1 cellular context compared by ENCODE assay signal in the genomic region with DNA sequence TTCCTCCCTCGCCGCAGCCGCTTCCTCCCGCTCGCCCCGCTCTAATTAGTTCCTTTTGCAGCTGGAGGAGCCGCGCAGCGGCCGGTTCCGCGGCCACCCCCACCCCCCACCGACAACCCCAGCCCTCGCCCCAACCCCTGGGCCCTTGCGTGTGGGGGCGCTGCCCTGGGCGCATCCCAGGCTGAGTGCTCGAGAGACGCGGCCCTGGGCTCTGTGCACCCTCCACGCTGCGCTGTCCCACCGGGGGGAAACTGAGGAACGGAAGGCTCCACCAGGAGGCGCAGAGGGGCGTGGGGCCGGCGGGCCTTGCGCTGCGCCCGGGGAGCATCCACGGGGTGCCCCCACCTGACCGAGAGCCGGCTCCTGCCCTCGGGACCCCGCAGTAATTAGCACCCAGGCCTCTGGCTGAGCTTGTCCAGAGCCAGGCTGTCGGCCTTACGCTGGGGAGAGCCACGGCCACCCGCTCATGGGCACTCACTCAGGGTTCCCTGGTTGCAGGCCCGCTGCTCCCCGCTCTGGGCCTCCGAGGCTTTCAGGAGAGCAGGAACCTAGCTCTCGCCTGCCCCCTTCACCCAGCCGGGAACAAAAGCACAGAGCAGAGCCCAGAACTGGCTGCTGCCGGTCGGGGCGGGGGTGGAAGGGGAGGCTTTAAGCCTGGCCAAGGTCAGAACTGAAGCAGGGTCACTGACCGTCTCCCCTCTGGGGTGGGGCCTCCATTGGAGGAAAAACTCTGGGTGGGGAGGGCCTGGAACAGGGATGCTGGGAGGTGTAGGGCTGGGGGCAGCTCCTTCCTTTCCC.
TF ChIP-seq lines count a peak whose summit lies in the region.

No MANE protein-coding gene starts in this region.

TF ChIP-seq in HepG2, 621 proteins besides CTCF, POLR2A, EP300 and RAD21 (continued from another document and continues in another):
- TF ChIP-seq ZBTB14 (CRISPR knock-in tag; IDR thresholded peaks at IDR 0.05), result no peak; the same call in 1 of the 2 replicates
- TF ChIP-seq TBL1XR1 (IDR thresholded peaks at IDR 0.05; ENCODE audit: borderline replicate concordance, low read length, partially characterized antibody), result no peak
- no peak for TF ChIP-seq AGO1 (IDR thresholded peaks at IDR 0.05; ENCODE audit: low read depth, low read length, poor library complexity, severe bottlenecking)
- TF ChIP-seq KAT8 (CRISPR knock-in tag; IDR thresholded peaks at IDR 0.05), result peak; percentile 78
- TF ChIP-seq ZNF501 (CRISPR knock-in tag; IDR thresholded peaks at IDR 0.05), result peak; percentile 74
- peak; percentile 45; the same call in 1 of the 2 replicates for TF ChIP-seq ZNF556 (CRISPR knock-in tag; IDR thresholded peaks at IDR 0.05; ENCODE audit: borderline replicate concordance)
- TF ChIP-seq HMGA1 (CRISPR knock-in tag; conservative IDR thresholded peaks at IDR 0.05), result no peak
- TF ChIP-seq SNRNP70 (IDR thresholded peaks at IDR 0.05; ENCODE audit: low read depth, low read length), result no peak
- no peak for TF ChIP-seq SSRP1 (CRISPR knock-in tag; IDR thresholded peaks at IDR 0.05)
- peak; percentile 77; the same call in 1 of the 2 replicates for TF ChIP-seq TP53 (CRISPR knock-in tag; conservative IDR thresholded peaks at IDR 0.05)
- TF ChIP-seq IRF9 (CRISPR knock-in tag; IDR thresholded peaks at IDR 0.05; ENCODE audit: borderline replicate concordance), result no peak; the same call in 1 of the 2 replicates
- TF ChIP-seq, protein P1, sequence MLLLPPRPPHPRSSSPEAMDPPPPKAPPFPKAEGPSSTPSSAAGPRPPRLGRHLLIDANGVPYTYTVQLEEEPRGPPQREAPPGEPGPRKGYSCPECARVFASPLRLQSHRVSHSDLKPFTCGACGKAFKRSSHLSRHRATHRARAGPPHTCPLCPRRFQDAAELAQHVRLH (CRISPR knock-in tag; IDR thresholded peaks at IDR 0.05; ENCODE audit: borderline replicate concordance, low read depth), result peak; percentile 89
- TF ChIP-seq ISL2 (CRISPR knock-in tag; IDR thresholded peaks at IDR 0.05), result peak; percentile 39; the same call in 1 of the 2 replicates
- TF ChIP-seq ZNF777 (CRISPR knock-in tag; IDR thresholded peaks at IDR 0.05), result peak; percentile 40; the same call in 1 of the 2 replicates
- no peak for TF ChIP-seq SOX6 (IDR thresholded peaks at IDR 0.05)
- TF ChIP-seq SOX6 (CRISPR knock-in tag; IDR thresholded peaks at IDR 0.05), result peak; percentile 84
- TF ChIP-seq, protein P2, sequence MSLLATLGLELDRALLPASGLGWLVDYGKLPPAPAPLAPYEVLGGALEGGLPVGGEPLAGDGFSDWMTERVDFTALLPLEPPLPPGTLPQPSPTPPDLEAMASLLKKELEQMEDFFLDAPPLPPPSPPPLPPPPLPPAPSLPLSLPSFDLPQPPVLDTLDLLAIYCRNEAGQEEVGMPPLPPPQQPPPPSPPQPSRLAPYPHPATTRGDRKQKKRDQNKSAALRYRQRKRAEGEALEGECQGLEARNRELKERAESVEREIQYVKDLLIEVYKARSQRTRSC (CRISPR knock-in tag; IDR thresholded peaks at IDR 0.05; ENCODE audit: low read depth), result no peak
- no peak for TF ChIP-seq AFF4 (CRISPR knock-in tag; IDR thresholded peaks at IDR 0.05)
- no peak for TF ChIP-seq ZBTB40 (IDR thresholded peaks at IDR 0.05)
- peak; percentile 25 for TF ChIP-seq ZBTB40 (CRISPR knock-in tag; IDR thresholded peaks at IDR 0.05)
- no peak for TF ChIP-seq ZFP37 (CRISPR knock-in tag; IDR thresholded peaks at IDR 0.05; ENCODE audit: borderline replicate concordance)
- TF ChIP-seq ZNF503 (CRISPR knock-in tag; IDR thresholded peaks at IDR 0.05), result no peak; the same call in 1 of the 2 replicates
- 0 out of 2 replicates have a peak, but pooled peaks have one; percentile 24 for TF ChIP-seq CCDC6 (CRISPR knock-in tag; IDR thresholded peaks at IDR 0.05)
- TF ChIP-seq KAT7 (CRISPR knock-in tag; IDR thresholded peaks at IDR 0.05; ENCODE audit: borderline replicate concordance), result 0 out of 2 replicates have a peak, but pooled peaks have one; percentile 52
- 0 out of 2 replicates have a peak, but pooled peaks have one; percentile 46 for TF ChIP-seq SP4 (CRISPR knock-in tag; IDR thresholded peaks at IDR 0.05)
- no peak for TF ChIP-seq GPN1 (CRISPR knock-in tag; IDR thresholded peaks at IDR 0.05; ENCODE audit: borderline replicate concordance)
- no peak for TF ChIP-seq ATAD3A (CRISPR knock-in tag; IDR thresholded peaks at IDR 0.05)
- TF ChIP-seq ZBTB43 (CRISPR knock-in tag; conservative IDR thresholded peaks at IDR 0.05), result 0 out of 2 replicates have a peak, but pooled peaks have one; percentile 41
- 0 out of 2 replicates have a peak, but pooled peaks have one; percentile 5 for TF ChIP-seq HHEX (CRISPR knock-in tag; IDR thresholded peaks at IDR 0.05)
- no peak for TF ChIP-seq ATF3 (CRISPR knock-in tag; IDR thresholded peaks at IDR 0.05)
- 0 out of 2 replicates have a peak, but pooled peaks have one; percentile 36 for TF ChIP-seq ZNF576 (CRISPR knock-in tag; IDR thresholded peaks at IDR 0.05)
- peak; percentile 50; the same call in 1 of the 2 replicates for TF ChIP-seq CBFB (CRISPR knock-in tag; IDR thresholded peaks at IDR 0.05)
- peak; percentile 60 for TF ChIP-seq SPEN (CRISPR knock-in tag; IDR thresholded peaks at IDR 0.05; ENCODE audit: low read depth)
